Comparison of ENCODE assay signal across 9 cellular contexts in genomic region chr20:4607287-4607713, GRCh38.
DNase-seq lines count a peak whose midpoint lies in the region; ATAC-seq and TF ChIP-seq lines count a peak whose summit lies in the region.
"Had no signal": no experiment of that assay in that cellular context is flagged by ENCODE, and none has a peak within 500 bp of the region (broad histone marks: within the 10 kb centered on the region; RNA-seq: fewer than 3 reads in every experiment).

No MANE protein-coding gene starts in this region.

- H3K27ac Mint-ChIP-seq in dendritic cell treated with granulocyte-macrophage colony-stimulating factor and Interleukin-4, amounts not matched to agents 40 ng/mL and 50 ng/mL, for 4 days, result peak overlapping the region; percentile 13
- H3K27ac Mint-ChIP-seq: T-helper 1 cell treated with Interleukin-12 subunit alpha and Interleukin-12 subunit beta and Interleukin-4 antibody, amounts not matched to agents 30 μg/mL and 1 μg/mL, for 36 hours had no signal

- intact Hi-C loops in dendritic cell treated with granulocyte-macrophage colony-stimulating factor and Interleukin-4, amounts not matched to agents 40 ng/mL and 50 ng/mL, for 4 days (cut with micrococcal nuclease), result loop anchor here (1.0 to 10.0 kb wide), 2 partner anchors 113 to 348 kb away; no protein-coding TSS in a partner anchor
- intact Hi-C loops in lower leg skin (cut with DNase I; ENCODE audit: low total_unique reads), result no loop called here

- no peak overlapping the region for H3K4me3 ChIP-seq in lower leg skin (ENCODE audit: low read depth, poor library complexity, severe bottlenecking)

- TF ChIP-seq POLR2A in lower leg skin (IDR thresholded peaks at IDR 0.05), result no peak

- 32 to 37% methylated on average over 13 of the region's 13 CpGs for WGBS in lower leg skin, 2 donors

- peaks cover 33% of the 10 kb centered on the region for H3K4me1 Mint-ChIP-seq in dendritic cell treated with granulocyte-macrophage colony-stimulating factor and Interleukin-4, amounts not matched to agents 40 ng/mL and 50 ng/mL, for 4 days (ENCODE audit: low read depth)

- H3K36me3 Mint-ChIP-seq in dendritic cell treated with granulocyte-macrophage colony-stimulating factor and Interleukin-4, amounts not matched to agents 40 ng/mL and 50 ng/mL, for 4 days (ENCODE audit: low read depth), result no peaks in the 10 kb centered on the region

- peak; percentile 74 for DNase-seq in D341Med (ENCODE audit: low spot score)
- peak; percentile 22 to 85 for DNase-seq in NCI-H526 (lab: John Stamatoyannopoulos, UW)
- peak; percentile 51 for DNase-seq in activated CD4-positive, alpha-beta T cell treated with anti-CD3 and anti-CD28 coated beads, Interleukin-2, amount 50 U/mL, for 1 hour
- peak in 1 of 2 donors; percentile 48 for DNase-seq in lower leg skin (ENCODE audit: low spot score in 2 of 2)
- DNase-seq in stimulated activated CD8-positive, alpha-beta memory T cell treated with anti-CD3 and anti-CD28 coated beads, Interleukin-15, amount 100 ng/mL, for 1 hour (ENCODE audit: low read depth), result peak; percentile 30

- peaks cover 6% of the 10 kb centered on the region for H3K27me3 Mint-ChIP-seq in dendritic cell treated with granulocyte-macrophage colony-stimulating factor and Interleukin-4, amounts not matched to agents 40 ng/mL and 50 ng/mL, for 4 days

- peak in 2 of 3 donors; percentile 47 to 61 for TF ChIP-seq CTCF in lower leg skin (IDR thresholded peaks at IDR 0.05)

- no peak overlapping the region for H3K4me3 Mint-ChIP-seq in dendritic cell treated with granulocyte-macrophage colony-stimulating factor and Interleukin-4, amounts not matched to agents 40 ng/mL and 50 ng/mL, for 4 days
- H3K4me3 Mint-ChIP-seq: T-helper 1 cell treated with Interleukin-12 subunit alpha and Interleukin-12 subunit beta and Interleukin-4 antibody, amounts not matched to agents 30 μg/mL and 1 μg/mL, for 36 hours had no signal

- peak; percentile 69 for ATAC-seq in HG02759 (IDR thresholded peaks at IDR 0.05; ENCODE audit: unreplicated experiment)
- ATAC-seq in HG03378 (IDR thresholded peaks at IDR 0.05; ENCODE audit: unreplicated experiment), result no peak

- H3K9me3 Mint-ChIP-seq in dendritic cell treated with granulocyte-macrophage colony-stimulating factor and Interleukin-4, amounts not matched to agents 40 ng/mL and 50 ng/mL, for 4 days, result no peaks in the 10 kb centered on the region
- H3K9me3 Mint-ChIP-seq: T-helper 1 cell treated with Interleukin-12 subunit alpha and Interleukin-12 subunit beta and Interleukin-4 antibody, amounts not matched to agents 30 μg/mL and 1 μg/mL, for 36 hours had no signal
